10 cellular contexts compared by ENCODE assay signal in genomic region chr3:4904801-4905695, GRCh38.
A peak's percentile ranks its signal among the peaks of the same experiment; 100 is the strongest.
DNase-seq lines count a peak whose midpoint lies in the region; ATAC-seq and TF ChIP-seq lines count a peak whose summit lies in the region.
"Had no signal": no experiment of that assay in that cellular context is flagged by ENCODE, and none has a peak within 500 bp of the region (broad histone marks: within the 10 kb centered on the region; RNA-seq: fewer than 3 reads in every experiment).

No MANE protein-coding gene starts in this region.

- DNase-seq in Calu3 (peak; percentile 56), NCI-H69 (lab: John Stamatoyannopoulos, UW) (peak; percentile 89), breast epithelium (ENCODE audit: low spot score in 2 of 2) (no peak), mucosa of descending colon (peak in 1 of 3 donors; percentile 40), NCI-H1436 treated with DMSO at 0.1 percent for 48 hours (lab: John Stamatoyannopoulos, UW) (no peak), hepatocyte (ENCODE audit: low spot score) (no peak), DMS79 treated with DMSO at 0.1 percent for 48 hours (lab: John Stamatoyannopoulos, UW) (no peak)
- DNase-seq: DMS79, testis had no signal

- CTCF ChIA-PET in Calu3 (lab: Charles Lee): interaction anchor here (0.6 to 1.0 kb wide), 5 partner anchors 38 to 1070 kb away, joined by 3 read pairs; no protein-coding TSS in a partner anchor

- no peaks in the 10 kb centered on the region for H3K27me3 Mint-ChIP-seq in Calu3 (ENCODE audit: unreplicated experiment)

- H3K4me3 ChIP-seq in breast epithelium: no peak overlapping the region
- no peak overlapping the region for H3K4me3 ChIP-seq in mucosa of descending colon
- H3K4me3 ChIP-seq in hepatocyte: no peak overlapping the region
- H3K4me3 ChIP-seq: testis had no signal

- H3K4me1 Mint-ChIP-seq in Calu3 (ENCODE audit: low read depth, unreplicated experiment): peaks cover 25% of the 10 kb centered on the region

- H2AFZ ChIP-seq in hepatocyte: no peak overlapping the region

- H3K27ac Mint-ChIP-seq in Calu3 (ENCODE audit: unreplicated experiment): peak overlapping the region; percentile 33

- TF ChIP-seq POLR2A in breast epithelium (IDR thresholded peaks at IDR 0.05): no peak

- no peaks in the 10 kb centered on the region for H3K36me3 ChIP-seq in breast epithelium
- H3K36me3 ChIP-seq in mucosa of descending colon (ENCODE audit: low read depth): no peaks in the 10 kb centered on the region
- no peaks in the 10 kb centered on the region for H3K36me3 ChIP-seq in hepatocyte (replicated peaks; ENCODE audit: insufficient read depth, low read depth)

- 57% methylated on average over 9 of the region's 9 CpGs for WGBS in hepatocyte (ENCODE audit: low lambda C conversion rate, missing lambda C conversion rate)

- no peak overlapping the region for H3K4me2 ChIP-seq in hepatocyte

- H3K4me1 ChIP-seq in breast epithelium (no peaks in the 10 kb centered on the region), mucosa of descending colon (ENCODE audit: low read depth) (peaks cover 1% of the 10 kb centered on the region), hepatocyte (ENCODE audit: insufficient read depth) (peaks cover 4% of the 10 kb centered on the region)

- no peaks in the 10 kb centered on the region for H3K9me3 Mint-ChIP-seq in Calu3 (ENCODE audit: low read depth, unreplicated experiment)

- peak overlapping the region; percentile 34 for H3K4me3 Mint-ChIP-seq in Calu3 (ENCODE audit: low read depth, unreplicated experiment)

- intact Hi-C loops in Calu3 (cut with micrococcal nuclease; ENCODE audit: unreplicated experiment) (loop anchor here (5.0 kb wide), 1 partner anchor 153 kb away; no protein-coding TSS in a partner anchor), breast epithelium (cut with DNase I; ENCODE audit: low total_unique reads) (no loop called here), mucosa of descending colon (cut with DNase I, micrococcal nuclease) (no loop called here)

- H3K9me3 ChIP-seq in breast epithelium (no peaks in the 10 kb centered on the region), mucosa of descending colon (no peaks in the 10 kb centered on the region), hepatocyte (ENCODE audit: low read depth) (no peaks in the 10 kb centered on the region)
- H3K9me3 ChIP-seq: testis had no signal

- no peaks in the 10 kb centered on the region for H3K36me3 Mint-ChIP-seq in Calu3 (ENCODE audit: insufficient read depth, unreplicated experiment)

- H3K9me2 ChIP-seq in hepatocyte (replicated peaks; ENCODE audit: insufficient read depth): no peaks in the 10 kb centered on the region

- H4K20me1 ChIP-seq in hepatocyte (ENCODE audit: insufficient read depth, poor library complexity, severe bottlenecking): no peaks in the 10 kb centered on the region

- H3K27me3 ChIP-seq in breast epithelium (no peaks in the 10 kb centered on the region), hepatocyte (no peaks in the 10 kb centered on the region)
- H3K27me3 ChIP-seq: testis had no signal

- BruUV-seq in Calu3 (replicated peaks; lab: Mats Ljungman, UMichigan): no TSS peak

- H3K79me2 ChIP-seq in hepatocyte: no peaks in the 10 kb centered on the region

- peak; percentile 63 for ATAC-seq in mucosa of descending colon
- ATAC-seq in GM18519 (IDR thresholded peaks at IDR 0.05; ENCODE audit: low FRiP score, unreplicated experiment): no peak

- TF ChIP-seq CTCF in Calu3 (IDR thresholded peaks at IDR 0.05; ENCODE audit: unreplicated experiment) (no peak), breast epithelium (IDR thresholded peaks at IDR 0.05) (no peak), mucosa of descending colon (IDR thresholded peaks at IDR 0.05) (no peak), hepatocyte (IDR thresholded peaks at IDR 0.05; ENCODE audit: poor library complexity) (no peak)

- peak overlapping the region; percentile 17 to 41 for H3K27ac ChIP-seq in breast epithelium
- H3K27ac ChIP-seq in hepatocyte: no peak overlapping the region
- H3K27ac ChIP-seq: testis had no signal

Comparison
In these comparisons a context has a peak if more than half of its experiments do, and no peak if none do; other contexts are left out.
1. DNase-seq: peak in Calu3 (single experiment) and NCI-H69 (single experiment); none in breast epithelium (0 of 2), NCI-H1436 treated with DMSO at 0.1 percent for 48 hours (single experiment), hepatocyte (single experiment) and DMS79 treated with DMSO at 0.1 percent for 48 hours (single experiment).